8 cellular contexts compared by ENCODE assay signal in genomic region chr7:100887186-100887954, GRCh38. TPM values are rescaled to one million over a fixed set of nuclear protein-coding genes. Genes with fewer than 3 reads are reported as not detected.
A peak's percentile ranks its signal among the peaks of the same experiment; 100 is the strongest.
DNase-seq lines count a peak whose midpoint lies in the region; ATAC-seq and TF ChIP-seq lines count a peak whose summit lies in the region.

No MANE protein-coding gene starts in this region.

- peaks cover 53% of the 10 kb centered on the region for H3K4me1 ChIP-seq in CD4-positive, alpha-beta memory T cell (ENCODE audit: insufficient read depth, low read length)
- H3K4me1 ChIP-seq in tibial nerve, result peaks cover 0 to 43% (median 20%) of the 10 kb centered on the region in 4 donors

- intact Hi-C loops in CD4-positive, alpha-beta memory T cell (cut with micrococcal nuclease), result loop anchor here (1.0 to 5.0 kb wide), 3 partner anchors 12 to 280 kb away; partner anchors contain the start of genes SRRT and VGF

- CTCF ChIA-PET in CD4-positive, alpha-beta memory T cell (lab: Charles Lee; ENCODE audit: partially characterized antibody), result interaction anchor here (1.1 to 1.9 kb wide), 5 partner anchors 11 to 305 kb away, joined by 3 to 6 read pairs (median 4); partner anchors contain the start of genes POP7, SLC12A9 and SRRT

- WGBS in tibial nerve, 2 donors, result 53 to 60% methylated on average over 20 to 22 of the region's 22 CpGs

- peak overlapping the region; percentile 81 to 95 (median 87) for H3K4me3 Mint-ChIP-seq in CD4-positive, alpha-beta memory T cell
- H3K4me3 Mint-ChIP-seq in memory B cell, result peak overlapping the region; percentile 86

- H3K4me3 ChIP-seq in CD4-positive, alpha-beta memory T cell (ENCODE audit: low read length in 2 of 2), result peak overlapping the region in 1 of 2 donors; percentile 63
- no peak overlapping the region for H3K4me3 ChIP-seq in tibial nerve

- no peak for TF ChIP-seq CTCF in tibial nerve (IDR thresholded peaks at IDR 0.05)

- no peak for TF ChIP-seq EP300 in tibial nerve (IDR thresholded peaks at IDR 0.05)

- H3K27ac Mint-ChIP-seq in CD4-positive, alpha-beta memory T cell, result peak overlapping the region; percentile 92 to 98 (median 95)
- peak overlapping the region; percentile 87 for H3K27ac Mint-ChIP-seq in memory B cell

- H3K9me3 ChIP-seq in CD4-positive, alpha-beta memory T cell (ENCODE audit: control insufficient read depth in 1 of 2, low read length in 2 of 2), result no peaks in the 10 kb centered on the region
- H3K9me3 ChIP-seq in tibial nerve, result no peaks in the 10 kb centered on the region

- H3K27me3 Mint-ChIP-seq in CD4-positive, alpha-beta memory T cell, result peaks cover 6 to 9% of the 10 kb centered on the region in 2 donors
- peaks cover 13% of the 10 kb centered on the region for H3K27me3 Mint-ChIP-seq in memory B cell

- peak overlapping the region; percentile 81 for H3K27ac ChIP-seq in CD4-positive, alpha-beta memory T cell (ENCODE audit: low read depth, low read length)
- H3K27ac ChIP-seq in tibial nerve, result peak overlapping the region in 2 of 4 donors; percentile 50 to 93

- DNase-seq in CD4-positive, alpha-beta memory T cell, result peak; percentile 66 to 84 (median 73)
- DNase-seq in Kasumi-1 (lab: John Stamatoyannopoulos, UW) (peak; percentile 94 to 95), memory B cell (ENCODE audit: low spot score in 2 of 2) (peak; percentile 57 to 78), tibial nerve (ENCODE audit: low spot score in 2 of 2) (no peak), NCI-H2081 treated with DMSO at 0.1 percent for 48 hours (lab: John Stamatoyannopoulos, UW) (no peak)
- peak; percentile 54 for DNase-seq in activated T-cell treated with anti-CD3 and anti-CD28 coated beads, Interleukin-2, amount 50 U/mL, for 1 hour

- H3K36me3 ChIP-seq in CD4-positive, alpha-beta memory T cell (ENCODE audit: insufficient read depth, low read length), result peaks cover 51% of the 10 kb centered on the region
- peaks cover under 1 to 62% (median 45%) of the 10 kb centered on the region in 3 donors for H3K36me3 ChIP-seq in tibial nerve

- ATAC-seq in GM21423 (IDR thresholded peaks at IDR 0.05; ENCODE audit: unreplicated experiment) (peak; percentile 43), memory B cell (ENCODE audit: low read depth) (peak; percentile 75), HG02870 (IDR thresholded peaks at IDR 0.05; ENCODE audit: unreplicated experiment) (no peak)

- H3K27me3 ChIP-seq in CD4-positive, alpha-beta memory T cell (ENCODE audit: insufficient read depth, low read length), result no peaks in the 10 kb centered on the region
- no peaks in the 10 kb centered on the region for H3K27me3 ChIP-seq in tibial nerve

- POLR2A ChIA-PET in CD4-positive, alpha-beta memory T cell (lab: Charles Lee; ENCODE audit: partially characterized antibody), result interaction anchor here (0.7 to 7.1 kb wide), 9 partner anchors 11 to 968 kb away, joined by 3 to 243 read pairs (median 4); partner anchors contain the start of genes AP4M1, MCM7, MEPCE and POP7

- H3K4me1 Mint-ChIP-seq in CD4-positive, alpha-beta memory T cell, result peaks cover 33 to 65% (median 50%) of the 10 kb centered on the region in 4 donors
- peaks cover 35% of the 10 kb centered on the region for H3K4me1 Mint-ChIP-seq in memory B cell

- H3K36me3 Mint-ChIP-seq in CD4-positive, alpha-beta memory T cell, result peaks cover 55 to 57% of the 10 kb centered on the region in 2 donors
- H3K36me3 Mint-ChIP-seq in memory B cell, result peaks cover 44% of the 10 kb centered on the region

- no peak for TF ChIP-seq POLR2A in tibial nerve (IDR thresholded peaks at IDR 0.05)

- H3K9me3 Mint-ChIP-seq in CD4-positive, alpha-beta memory T cell, result peaks cover 0 to 10% (median 0%) of the 10 kb centered on the region in 8 donors
- no peaks in the 10 kb centered on the region for H3K9me3 Mint-ChIP-seq in memory B cell

RNA-seq across cellular contexts. Expression of gene UFSP1, which starts 2.1 kb away (rescaled TPM):
- 10 to 100 TPM; 10.1 to 11.0 TPM for total RNA-seq in CD4-positive, alpha-beta memory T cell
- 1 to 10 TPM in 1 of 2 donors, under 1 TPM in 1; 0.34 to 2.6 TPM for polyA plus RNA-seq in CD4-positive, alpha-beta memory T cell
- 10 to 100 TPM in 1 of 4 donors, 1 to 10 TPM in 3; 2.8 to 13.3 (median 5.0) TPM for total RNA-seq in tibial nerve

RNA-seq across cellular contexts. Expression of gene ACHE, which starts 8.3 kb away (rescaled TPM):
- not detected for total RNA-seq in CD4-positive, alpha-beta memory T cell
- not detected for polyA plus RNA-seq in CD4-positive, alpha-beta memory T cell
- total RNA-seq in tibial nerve, result 1 to 10 TPM in 1 of 4 donors, not detected in 3; 3.0 TPM

RNA-seq across cellular contexts. Expression of gene SRRT, which starts 12.5 kb away (rescaled TPM):
- 100 to 1,000 TPM; 264 to 272 TPM for total RNA-seq in CD4-positive, alpha-beta memory T cell
- 10 to 100 TPM; 37.8 to 86.5 TPM for polyA plus RNA-seq in CD4-positive, alpha-beta memory T cell
- 100 to 1,000 TPM in 1 of 4 donors, 10 to 100 TPM in 3; 72.6 to 124 (median 88.6) TPM for total RNA-seq in tibial nerve

RNA-seq across cellular contexts. Expression of gene TRIP6, which starts 20.2 kb away (rescaled TPM):
- 1 to 10 TPM; 7.6 to 9.4 TPM for total RNA-seq in CD4-positive, alpha-beta memory T cell
- polyA plus RNA-seq in CD4-positive, alpha-beta memory T cell, result 1 to 10 TPM; 2.7 to 4.9 TPM
- total RNA-seq in tibial nerve, result 100 to 1,000 TPM in 1 of 4 donors, 10 to 100 TPM in 3; 63.9 to 119 (median 80.8) TPM

RNA-seq across cellular contexts. Expression of gene SLC12A9, which starts 34.9 kb away (rescaled TPM):
- 10 to 100 TPM; 63.7 to 64.6 TPM for total RNA-seq in CD4-positive, alpha-beta memory T cell
- polyA plus RNA-seq in CD4-positive, alpha-beta memory T cell, result 1 to 10 TPM; 7.0 to 9.1 TPM
- 10 to 100 TPM; 11.8 to 36.8 (median 32.1) TPM for total RNA-seq in tibial nerve

Comparison
In these comparisons a context has a peak if more than half of its experiments do, and no peak if none do; other contexts are left out.
1. DNase-seq: peak in CD4-positive, alpha-beta memory T cell (5 of 5), Kasumi-1 (2 of 2), activated T-cell treated with anti-CD3 and anti-CD28 coated beads, Interleukin-2, amount 50 U/mL, for 1 hour (single experiment) and memory B cell (2 of 2); none in tibial nerve (0 of 2) and NCI-H2081 treated with DMSO at 0.1 percent for 48 hours (single experiment).